14 cellular contexts compared by ENCODE assay signal in the genomic region with DNA sequence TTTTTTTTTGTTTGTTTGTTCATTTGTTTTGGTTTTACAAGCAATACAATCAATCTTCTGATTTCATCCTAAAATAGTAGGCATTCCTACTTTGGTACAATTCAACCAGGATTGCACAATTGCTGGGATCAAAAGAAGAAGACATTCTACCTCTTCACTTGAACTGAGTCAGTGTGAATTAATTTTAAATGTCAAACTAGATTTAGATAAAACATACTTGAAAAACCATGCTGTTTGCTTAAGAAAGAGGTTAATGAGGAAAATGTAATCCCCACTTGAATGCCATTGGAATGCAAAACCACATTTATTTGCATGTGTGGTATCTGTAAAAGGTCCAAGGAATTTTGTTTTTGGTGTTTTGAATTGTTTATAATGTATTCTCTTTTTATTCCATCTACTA. TPM values are rescaled to one million over a fixed set of nuclear protein-coding genes. Genes with fewer than 3 reads are reported as not detected.
A peak's percentile ranks its signal among the peaks of the same experiment; 100 is the strongest.
DNase-seq lines count a peak whose midpoint lies in the region; ATAC-seq, FAIRE-seq and TF ChIP-seq lines count a peak whose summit lies in the region.
"Had no signal": no experiment of that assay in that cellular context is flagged by ENCODE, and none has a peak within 500 bp of the region (broad histone marks: within the 10 kb centered on the region; RNA-seq: fewer than 3 reads in every experiment).

No MANE protein-coding gene starts in this region.

- H3K4me2 ChIP-seq in astrocyte (ENCODE audit: low read length), result peak overlapping the region; percentile 16

- H4K20me1 ChIP-seq in astrocyte (ENCODE audit: insufficient read depth, low read length), result no peaks in the 10 kb centered on the region

- H3K4me1 ChIP-seq in astrocyte (ENCODE audit: insufficient read depth, low read length), result peaks cover 37% of the 10 kb centered on the region

- peak; percentile 96 for FAIRE-seq in astrocyte (lab: Jason Lieb, UNC)

- peak overlapping the region; percentile 77 for H3K27ac Mint-ChIP-seq in astrocyte (ENCODE audit: unreplicated experiment)
- H3K27ac Mint-ChIP-seq: activated CD4-positive, alpha-beta memory T cell treated with anti-CD3 and anti-CD28 coated beads, Interleukin-2, amount 10 ng/mL, durations not matched to agents 7 days and 5 days; memory B cell had no signal

- no peaks in the 10 kb centered on the region for H3K79me2 ChIP-seq in astrocyte (ENCODE audit: insufficient read depth, low read length)

- H3K9me3 ChIP-seq in AG04450 (ENCODE audit: control insufficient read depth, insufficient read depth, low read length), result no peaks in the 10 kb centered on the region
- no peaks in the 10 kb centered on the region for H3K9me3 ChIP-seq in astrocyte (ENCODE audit: insufficient read depth, low read depth, low read length)

- DNase-seq in AG04450 (ENCODE audit: low read depth, low spot score), result peak; percentile 80
- peak; percentile 80 for DNase-seq in HCEC 1CT
- DNase-seq in astrocyte (ENCODE audit: low read depth), result peak; percentile 97
- DNase-seq in kidney glomerular epithelial cell (lab: John Stamatoyannopoulos, UW), result peak; percentile 54
- no peak for DNase-seq in stimulated activated CD4-positive, alpha-beta T cell treated with anti-CD3 and anti-CD28 coated beads, Interleukin-4, amount 100 ng/mL, for 24 hours
- DNase-seq in activated naive CD4-positive, alpha-beta T cell treated with Interleukin-2 at 50 U/mL for 16 hours, result no peak
- DNase-seq in COR-L47 (lab: John Stamatoyannopoulos, UW), result no peak
- DNase-seq: activated CD4-positive, alpha-beta memory T cell treated with anti-CD3 and anti-CD28 coated beads, Interleukin-2, amount 10 ng/mL, durations not matched to agents 7 days and 5 days; aorta; foreskin melanocyte; NCI-H446 had no signal

- no peaks in the 10 kb centered on the region for H3K36me3 Mint-ChIP-seq in astrocyte (ENCODE audit: low read depth, unreplicated experiment)
- H3K36me3 Mint-ChIP-seq: memory B cell had no signal

- H3K4me1 Mint-ChIP-seq in astrocyte (ENCODE audit: low read depth, unreplicated experiment), result peaks cover 44% of the 10 kb centered on the region

- CTCF ChIA-PET in AG04450 (lab: Charles Lee), result interaction anchor here (1.4 kb wide), 1 partner anchor 69 kb away, joined by 9 read pairs; no protein-coding TSS in a partner anchor

- H3K9me3 Mint-ChIP-seq in astrocyte (ENCODE audit: unreplicated experiment), result no peaks in the 10 kb centered on the region
- H3K9me3 Mint-ChIP-seq: activated CD4-positive, alpha-beta memory T cell treated with anti-CD3 and anti-CD28 coated beads, Interleukin-2, amount 10 ng/mL, durations not matched to agents 7 days and 5 days; memory B cell had no signal

- no peak overlapping the region for H3K4me3 Mint-ChIP-seq in astrocyte (ENCODE audit: unreplicated experiment)
- H3K4me3 Mint-ChIP-seq: activated CD4-positive, alpha-beta memory T cell treated with anti-CD3 and anti-CD28 coated beads, Interleukin-2, amount 10 ng/mL, durations not matched to agents 7 days and 5 days; memory B cell had no signal

- H3K9ac ChIP-seq in astrocyte (ENCODE audit: low read length), result no peak overlapping the region

- ATAC-seq in HG02973 (IDR thresholded peaks at IDR 0.05; ENCODE audit: unreplicated experiment), result no peak

- H3K27ac ChIP-seq in AG04450 (ENCODE audit: low read depth, low read length), result no peak overlapping the region
- no peak overlapping the region for H3K27ac ChIP-seq in astrocyte (ENCODE audit: low read depth, low read length)

- H3K27me3 ChIP-seq in AG04450 (ENCODE audit: control insufficient read depth, insufficient read depth, low read length), result peaks cover 2% of the 10 kb centered on the region
- no peaks in the 10 kb centered on the region for H3K27me3 ChIP-seq in astrocyte (ENCODE audit: insufficient read depth, low read length)

- no peak overlapping the region for H2AFZ ChIP-seq in astrocyte (ENCODE audit: low read depth, low read length)

- TF ChIP-seq CTCF in AG04450 (IDR thresholded peaks at IDR 0.05; ENCODE audit: low read depth, low read length) (no peak), astrocyte (IDR thresholded peaks at IDR 0.05; ENCODE audit: insufficient read depth, low read depth, low read length) (no peak)

- H3K4me3 ChIP-seq in AG04450 (ENCODE audit: low read depth, low read length) (no peak overlapping the region), astrocyte (ENCODE audit: insufficient read depth, low read depth, low read length) (no peak overlapping the region)

- H3K36me3 ChIP-seq in astrocyte (ENCODE audit: insufficient read depth, low read length), result no peaks in the 10 kb centered on the region

- POLR2A ChIA-PET in AG04450 (lab: Yijun Ruan, JAX), result interaction anchor here (0.6 to 0.9 kb wide), 2 partner anchors 155 to 770 kb away, joined by 3 to 4 read pairs; a partner anchor contains a TSS

- peaks cover 8% of the 10 kb centered on the region for H3K27me3 Mint-ChIP-seq in astrocyte (ENCODE audit: low read depth, unreplicated experiment)

RNA-seq across cellular contexts. Expression of a gene that starts 40.5 kb away (rescaled TPM):
- 2.2 and 2.4 TPM in 2 replicates for polyA plus RNA-seq in AG04450 (2011; rRNA removed)
- polyA minus RNA-seq in AG04450 (2011; rRNA and poly(A)+ RNA removed), result 1.9 and 2.4 TPM in 2 replicates
- total RNA-seq in astrocyte, result not detected in 2 replicates
- total RNA-seq: activated CD4-positive, alpha-beta memory T cell treated with anti-CD3 and anti-CD28 coated beads, Interleukin-2, amount 10 ng/mL, durations not matched to agents 7 days and 5 days; HT-29 had no signal

Comparison
In these comparisons a context has a peak if more than half of its experiments do, and no peak if none do; other contexts are left out.
1. DNase-seq: peak in AG04450 (single experiment), HCEC 1CT (single experiment), astrocyte (single experiment) and kidney glomerular epithelial cell (single experiment); none in stimulated activated CD4-positive, alpha-beta T cell treated with anti-CD3 and anti-CD28 coated beads, Interleukin-4, amount 100 ng/mL, for 24 hours (single experiment), activated naive CD4-positive, alpha-beta T cell treated with Interleukin-2 at 50 U/mL for 16 hours (single experiment) and COR-L47 (single experiment).